Comparison of ENCODE assay signal across 8 cellular contexts in the genomic region with DNA sequence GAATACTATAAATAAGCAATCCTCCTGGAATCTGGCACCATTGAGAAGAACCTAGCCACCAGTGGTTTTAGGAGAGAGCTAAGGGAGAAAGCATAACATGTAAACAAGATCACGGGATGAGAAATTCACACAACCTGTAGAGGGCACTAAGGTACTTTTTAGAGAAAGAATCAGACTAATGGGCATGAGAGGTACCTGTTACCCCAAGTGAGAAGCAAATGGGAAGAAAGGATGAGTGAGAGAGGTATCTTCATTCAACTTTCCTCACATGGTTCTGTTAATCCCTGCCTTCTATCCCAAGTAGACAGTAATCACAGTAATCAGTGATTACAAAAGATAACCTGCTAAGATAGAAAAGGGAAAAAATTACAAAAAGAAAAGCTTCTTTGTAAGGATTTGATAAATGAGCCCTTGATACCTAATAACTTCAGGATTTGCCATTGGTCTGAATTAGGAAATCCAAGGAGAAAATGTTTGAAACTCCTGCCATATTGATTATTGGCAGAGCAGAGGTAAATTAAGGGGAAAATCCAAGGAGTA.
DNase-seq lines count a peak whose midpoint lies in the region; ATAC-seq, FAIRE-seq and TF ChIP-seq lines count a peak whose summit lies in the region.

No MANE protein-coding gene starts in this region.

- peak; percentile 76 for ATAC-seq in RWPE2 (ENCODE audit: low read depth)
- ATAC-seq in upper lobe of right lung, result peak; percentile 76

- H3K27ac ChIP-seq in RWPE2 (ENCODE audit: poor library complexity, severe bottlenecking) (no peak overlapping the region), right atrium auricular region (no peak overlapping the region), upper lobe of right lung (no peak overlapping the region)

- TF ChIP-seq RAD21 in Ishikawa (IDR thresholded peaks at IDR 0.05; ENCODE audit: low read depth), result peak; percentile 93

- H3K4me1 ChIP-seq in RWPE2 (ENCODE audit: insufficient read depth, poor library complexity, severe bottlenecking) (no peaks in the 10 kb centered on the region), right atrium auricular region (peaks cover 0 to 7% of the 10 kb centered on the region in 2 donors), upper lobe of right lung (peaks cover 8% of the 10 kb centered on the region)

- TF ChIP-seq POLR2A in H54 (IDR thresholded peaks at IDR 0.05; ENCODE audit: low read depth, low read length), result no peak

- H3K4me3 ChIP-seq in RWPE2 (ENCODE audit: severe bottlenecking) (no peak overlapping the region), right atrium auricular region (no peak overlapping the region), upper lobe of right lung (no peak overlapping the region)

- TF ChIP-seq CTCF in GM12873 (IDR thresholded peaks at IDR 0.05; ENCODE audit: insufficient read depth, low read depth, low read length, missing control alignments), result peak; percentile 64
- TF ChIP-seq CTCF in RWPE2 (IDR thresholded peaks at IDR 0.05; ENCODE audit: poor library complexity, severe bottlenecking), result peak; percentile 69
- peak; percentile 27 to 59 for TF ChIP-seq CTCF in right atrium auricular region (IDR thresholded peaks at IDR 0.05)
- peak; percentile 51 for TF ChIP-seq CTCF in upper lobe of right lung (IDR thresholded peaks at IDR 0.05)

- intact Hi-C loops in upper lobe of right lung (cut with DNase I), result no loop called here

- DNase-seq in H54 (ENCODE audit: insufficient read length, low spot score) (peak; percentile 14), RWPE2 (ENCODE audit: low spot score) (no peak), right atrium auricular region (ENCODE audit: low spot score) (no peak), upper lobe of right lung (no peak), globus pallidus (ENCODE audit: low spot score) (no peak), middle frontal gyrus (ENCODE audit: extremely low spot score, low spot score) (no peak)

- H3K36me3 ChIP-seq in RWPE2 (ENCODE audit: low read depth), result no peaks in the 10 kb centered on the region
- H3K36me3 ChIP-seq in right atrium auricular region, result no peaks in the 10 kb centered on the region
- H3K36me3 ChIP-seq in upper lobe of right lung, result no peaks in the 10 kb centered on the region

- no peak for TF ChIP-seq EP300 in Ishikawa (IDR thresholded peaks at IDR 0.05; ENCODE audit: borderline replicate concordance)

- H3K9me3 ChIP-seq in RWPE2 (ENCODE audit: severe bottlenecking), result no peaks in the 10 kb centered on the region
- H3K9me3 ChIP-seq in right atrium auricular region, result no peaks in the 10 kb centered on the region
- H3K9me3 ChIP-seq in upper lobe of right lung, result no peaks in the 10 kb centered on the region

- peak; percentile 85 for FAIRE-seq in H54 (lab: Jason Lieb, UNC)

- H3K27me3 ChIP-seq in RWPE2 (ENCODE audit: insufficient read depth, poor library complexity, severe bottlenecking), result no peaks in the 10 kb centered on the region
- no peaks in the 10 kb centered on the region for H3K27me3 ChIP-seq in right atrium auricular region
- no peaks in the 10 kb centered on the region for H3K27me3 ChIP-seq in upper lobe of right lung

TF ChIP-seq in Ishikawa, 13 proteins besides CTCF, POLR2A, EP300 and RAD21:
- TF ChIP-seq ZBTB7A (IDR thresholded peaks at IDR 0.05; ENCODE audit: low read depth) (no peak), NFIC (IDR thresholded peaks at IDR 0.05) (no peak), TEAD4 (IDR thresholded peaks at IDR 0.05) (no peak), YY1 (IDR thresholded peaks at IDR 0.05; ENCODE audit: low read depth) (no peak), CREB1 (IDR thresholded peaks at IDR 0.05; ENCODE audit: low read depth) (no peak)
- TF ChIP-seq, protein P1, sequence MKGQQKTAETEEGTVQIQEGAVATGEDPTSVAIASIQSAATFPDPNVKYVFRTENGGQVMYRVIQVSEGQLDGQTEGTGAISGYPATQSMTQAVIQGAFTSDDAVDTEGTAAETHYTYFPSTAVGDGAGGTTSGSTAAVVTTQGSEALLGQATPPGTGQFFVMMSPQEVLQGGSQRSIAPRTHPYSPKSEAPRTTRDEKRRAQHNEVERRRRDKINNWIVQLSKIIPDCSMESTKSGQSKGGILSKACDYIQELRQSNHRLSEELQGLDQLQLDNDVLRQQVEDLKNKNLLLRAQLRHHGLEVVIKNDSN (IDR thresholded peaks at IDR 0.05), result no peak
